ENCODE assay signal across 7 cellular contexts in the genomic region with DNA sequence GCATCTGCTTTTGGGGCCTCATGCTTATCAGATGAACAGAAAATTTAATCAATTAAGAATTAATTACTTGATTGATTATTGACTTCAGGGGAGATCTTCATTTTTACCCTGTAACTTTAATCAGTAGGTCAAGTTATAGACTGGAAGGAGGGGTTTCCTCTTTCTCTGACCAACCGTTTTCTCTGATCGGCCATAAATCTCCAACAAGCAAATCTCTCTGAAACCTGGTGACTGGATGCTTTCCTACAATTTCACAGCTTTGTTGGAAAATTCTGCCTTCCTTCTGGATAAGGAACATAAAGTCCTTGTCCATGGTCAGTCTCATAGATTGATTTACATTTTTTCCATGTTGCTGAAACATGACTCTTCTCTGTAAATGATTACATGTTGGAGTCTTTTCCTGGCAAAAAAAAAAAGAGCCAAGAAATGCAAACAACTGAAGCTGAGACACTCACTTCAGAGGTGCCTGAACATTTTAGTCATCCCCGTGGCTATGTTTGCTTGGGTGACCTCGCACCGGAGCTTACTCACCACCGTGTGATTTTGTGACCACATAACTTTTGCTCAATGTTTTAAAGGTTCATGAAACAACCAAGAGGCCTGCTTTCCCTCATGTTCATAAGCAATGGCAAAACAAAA. TPM values are rescaled to one million over a fixed set of nuclear protein-coding genes. Genes with fewer than 3 reads are reported as not detected.
DNase-seq lines count a peak whose midpoint lies in the region; ATAC-seq and TF ChIP-seq lines count a peak whose summit lies in the region.

No MANE protein-coding gene starts in this region.

- CTCF ChIA-PET in WTC11 (lab: Charles Lee) (interaction anchor here (1.2 to 1.5 kb wide), 2 partner anchors 11 to 14 kb away, joined by 5 read pairs; no protein-coding TSS in a partner anchor), A673 (lab: Charles Lee) (no interaction called here)

- no peaks in the 10 kb centered on the region for H3K4me1 ChIP-seq in A673 (ENCODE audit: insufficient read depth, low read length, poor library complexity, severe bottlenecking)
- H3K4me1 ChIP-seq in Karpas-422 (ENCODE audit: low read length), result no peaks in the 10 kb centered on the region

- no peaks in the 10 kb centered on the region for H4K20me1 ChIP-seq in Karpas-422 (ENCODE audit: insufficient read depth, low read depth, low read length)

- H3K9me2 ChIP-seq in Karpas-422 (replicated peaks; ENCODE audit: insufficient read depth, low read length), result no peaks in the 10 kb centered on the region

- POLR2A ChIA-PET in WTC11 (lab: Charles Lee) (no interaction called here), A673 (lab: Charles Lee; ENCODE audit: low non-redundant PET) (no interaction called here)

- H3K9me3 Mint-ChIP-seq in WTC11, result peaks cover 26% of the 10 kb centered on the region

- no peak overlapping the region for H2AFZ ChIP-seq in Karpas-422 (ENCODE audit: low read length)

- no peak for TF ChIP-seq CTCF in WTC11 (IDR thresholded peaks at IDR 0.05)
- TF ChIP-seq CTCF in fibroblast of villous mesenchyme (IDR thresholded peaks at IDR 0.05; ENCODE audit: insufficient read depth, low read depth, low read length), result no peak
- no peak for TF ChIP-seq CTCF in A673 (conservative IDR thresholded peaks at IDR 0.05; ENCODE audit: low read depth, low read length)

- no peak overlapping the region for H3K4me3 Mint-ChIP-seq in WTC11

- H3K36me3 ChIP-seq in A673 (ENCODE audit: insufficient read depth, low read length, poor library complexity, severe bottlenecking), result no peaks in the 10 kb centered on the region
- no peaks in the 10 kb centered on the region for H3K36me3 ChIP-seq in Karpas-422 (ENCODE audit: insufficient read depth, low read length)

- H3K4me1 Mint-ChIP-seq in WTC11, result no peaks in the 10 kb centered on the region

- no peaks in the 10 kb centered on the region for H3K9me3 ChIP-seq in A673 (ENCODE audit: low read depth, low read length, poor library complexity, severe bottlenecking)
- no peaks in the 10 kb centered on the region for H3K9me3 ChIP-seq in Karpas-422 (ENCODE audit: low read length)

- DNase-seq in WTC11 (ENCODE audit: low spot score), result no peak
- DNase-seq in fibroblast of villous mesenchyme (ENCODE audit: low read depth), result peak; percentile 92
- no peak for DNase-seq in anterior cingulate cortex (lab: John Stamatoyannopoulos, UW)
- DNase-seq in A673 (ENCODE audit: low spot score), result no peak
- no peak for DNase-seq in Karpas-422

- H3K4me2 ChIP-seq in Karpas-422 (ENCODE audit: low read depth, low read length, poor library complexity, severe bottlenecking), result no peak overlapping the region

- H3K27me3 Mint-ChIP-seq in WTC11 (ENCODE audit: low read depth), result no peaks in the 10 kb centered on the region; the same call in 1 of the 2 replicates

- intact Hi-C loops in A673 (cut with micrococcal nuclease; ENCODE audit: unreplicated experiment), result no loop called here

- H3K4me3 ChIP-seq in fibroblast of villous mesenchyme (ENCODE audit: low read depth, low read length) (no peak overlapping the region), A673 (ENCODE audit: low read depth, low read length, poor library complexity, severe bottlenecking) (no peak overlapping the region), Karpas-422 (ENCODE audit: low read length) (no peak overlapping the region)

- H3K27ac ChIP-seq in A673 (ENCODE audit: low read depth, low read length, poor library complexity, severe bottlenecking) (no peak overlapping the region), Karpas-422 (ENCODE audit: low read length) (no peak overlapping the region)

- no peak overlapping the region for H3K27ac Mint-ChIP-seq in WTC11

- H3K27me3 ChIP-seq in A673 (replicated peaks; ENCODE audit: insufficient read depth, low read depth, low read length, poor library complexity) (no peaks in the 10 kb centered on the region), Karpas-422 (ENCODE audit: low read length) (no peaks in the 10 kb centered on the region)

- ATAC-seq in GM18511 (IDR thresholded peaks at IDR 0.05; ENCODE audit: unreplicated experiment) (peak; percentile 91), HG03039 (IDR thresholded peaks at IDR 0.05; ENCODE audit: unreplicated experiment) (peak; percentile 56), WTC11 (no peak)

- no peak overlapping the region for H3K9ac ChIP-seq in Karpas-422 (ENCODE audit: low read length)

- peaks cover 8% of the 10 kb centered on the region for H3K36me3 Mint-ChIP-seq in WTC11

- BruUV-seq in A673 (replicated peaks; lab: Mats Ljungman, UMichigan), result no TSS peak

- H3K79me2 ChIP-seq in Karpas-422 (ENCODE audit: low read length), result no peaks in the 10 kb centered on the region

TF ChIP-seq in WTC11, 78 proteins besides CTCF, POLR2A, EP300 and RAD21:
- TF ChIP-seq SOX15 (CRISPR knock-in tag; IDR thresholded peaks at IDR 0.05) (no peak), NR1H2 (CRISPR knock-in tag; IDR thresholded peaks at IDR 0.05) (no peak), IRF2 (CRISPR knock-in tag; IDR thresholded peaks at IDR 0.05; ENCODE audit: borderline replicate concordance, low read depth) (no peak), FOXK1 (CRISPR knock-in tag; IDR thresholded peaks at IDR 0.05) (no peak), GABPB1 (CRISPR knock-in tag; IDR thresholded peaks at IDR 0.05) (0 out of 2 replicates have a peak, but pooled peaks have one; percentile 40)
- TF ChIP-seq, protein P1, sequence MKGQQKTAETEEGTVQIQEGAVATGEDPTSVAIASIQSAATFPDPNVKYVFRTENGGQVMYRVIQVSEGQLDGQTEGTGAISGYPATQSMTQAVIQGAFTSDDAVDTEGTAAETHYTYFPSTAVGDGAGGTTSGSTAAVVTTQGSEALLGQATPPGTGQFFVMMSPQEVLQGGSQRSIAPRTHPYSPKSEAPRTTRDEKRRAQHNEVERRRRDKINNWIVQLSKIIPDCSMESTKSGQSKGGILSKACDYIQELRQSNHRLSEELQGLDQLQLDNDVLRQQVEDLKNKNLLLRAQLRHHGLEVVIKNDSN (CRISPR knock-in tag; IDR thresholded peaks at IDR 0.05), result no peak
- TF ChIP-seq, protein P2, sequence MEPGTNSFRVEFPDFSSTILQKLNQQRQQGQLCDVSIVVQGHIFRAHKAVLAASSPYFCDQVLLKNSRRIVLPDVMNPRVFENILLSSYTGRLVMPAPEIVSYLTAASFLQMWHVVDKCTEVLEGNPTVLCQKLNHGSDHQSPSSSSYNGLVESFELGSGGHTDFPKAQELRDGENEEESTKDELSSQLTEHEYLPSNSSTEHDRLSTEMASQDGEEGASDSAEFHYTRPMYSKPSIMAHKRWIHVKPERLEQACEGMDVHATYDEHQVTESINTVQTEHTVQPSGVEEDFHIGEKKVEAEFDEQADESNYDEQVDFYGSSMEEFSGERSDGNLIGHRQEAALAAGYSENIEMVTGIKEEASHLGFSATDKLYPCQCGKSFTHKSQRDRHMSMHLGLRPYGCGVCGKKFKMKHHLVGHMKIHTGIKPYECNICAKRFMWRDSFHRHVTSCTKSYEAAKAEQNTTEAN (CRISPR knock-in tag; IDR thresholded peaks at IDR 0.05), result no peak
- TF ChIP-seq, protein P3, sequence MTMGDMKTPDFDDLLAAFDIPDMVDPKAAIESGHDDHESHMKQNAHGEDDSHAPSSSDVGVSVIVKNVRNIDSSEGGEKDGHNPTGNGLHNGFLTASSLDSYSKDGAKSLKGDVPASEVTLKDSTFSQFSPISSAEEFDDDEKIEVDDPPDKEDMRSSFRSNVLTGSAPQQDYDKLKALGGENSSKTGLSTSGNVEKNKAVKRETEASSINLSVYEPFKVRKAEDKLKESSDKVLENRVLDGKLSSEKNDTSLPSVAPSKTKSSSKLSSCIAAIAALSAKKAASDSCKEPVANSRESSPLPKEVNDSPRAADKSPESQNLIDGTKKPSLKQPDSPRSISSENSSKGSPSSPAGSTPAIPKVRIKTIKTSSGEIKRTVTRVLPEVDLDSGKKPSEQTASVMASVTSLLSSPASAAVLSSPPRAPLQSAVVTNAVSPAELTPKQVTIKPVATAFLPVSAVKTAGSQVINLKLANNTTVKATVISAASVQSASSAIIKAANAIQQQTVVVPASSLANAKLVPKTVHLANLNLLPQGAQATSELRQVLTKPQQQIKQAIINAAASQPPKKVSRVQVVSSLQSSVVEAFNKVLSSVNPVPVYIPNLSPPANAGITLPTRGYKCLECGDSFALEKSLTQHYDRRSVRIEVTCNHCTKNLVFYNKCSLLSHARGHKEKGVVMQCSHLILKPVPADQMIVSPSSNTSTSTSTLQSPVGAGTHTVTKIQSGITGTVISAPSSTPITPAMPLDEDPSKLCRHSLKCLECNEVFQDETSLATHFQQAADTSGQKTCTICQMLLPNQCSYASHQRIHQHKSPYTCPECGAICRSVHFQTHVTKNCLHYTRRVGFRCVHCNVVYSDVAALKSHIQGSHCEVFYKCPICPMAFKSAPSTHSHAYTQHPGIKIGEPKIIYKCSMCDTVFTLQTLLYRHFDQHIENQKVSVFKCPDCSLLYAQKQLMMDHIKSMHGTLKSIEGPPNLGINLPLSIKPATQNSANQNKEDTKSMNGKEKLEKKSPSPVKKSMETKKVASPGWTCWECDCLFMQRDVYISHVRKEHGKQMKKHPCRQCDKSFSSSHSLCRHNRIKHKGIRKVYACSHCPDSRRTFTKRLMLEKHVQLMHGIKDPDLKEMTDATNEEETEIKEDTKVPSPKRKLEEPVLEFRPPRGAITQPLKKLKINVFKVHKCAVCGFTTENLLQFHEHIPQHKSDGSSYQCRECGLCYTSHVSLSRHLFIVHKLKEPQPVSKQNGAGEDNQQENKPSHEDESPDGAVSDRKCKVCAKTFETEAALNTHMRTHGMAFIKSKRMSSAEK (CRISPR knock-in tag; IDR thresholded peaks at IDR 0.05; ENCODE audit: borderline replicate concordance), result no peak

RNA-seq across cellular contexts. Expression of a gene that starts 31.0 kb away (rescaled TPM):
- 1.6 to 2.2 TPM (median 2.2 TPM) in 3 replicates for total RNA-seq in WTC11 (2021)
- total RNA-seq in fibroblast of villous mesenchyme, result under 0.01 TPM in 1 of 2 replicates, not detected in the other
- total RNA-seq in A673 (2021), result 0.07 and 0.37 TPM in 2 replicates
- not detected in 2 replicates for total RNA-seq in Karpas-422 (2014; rRNA removed; shearing (Covaris generic); ENCODE audit: low replicate concordance)
